In the genomic region with DNA sequence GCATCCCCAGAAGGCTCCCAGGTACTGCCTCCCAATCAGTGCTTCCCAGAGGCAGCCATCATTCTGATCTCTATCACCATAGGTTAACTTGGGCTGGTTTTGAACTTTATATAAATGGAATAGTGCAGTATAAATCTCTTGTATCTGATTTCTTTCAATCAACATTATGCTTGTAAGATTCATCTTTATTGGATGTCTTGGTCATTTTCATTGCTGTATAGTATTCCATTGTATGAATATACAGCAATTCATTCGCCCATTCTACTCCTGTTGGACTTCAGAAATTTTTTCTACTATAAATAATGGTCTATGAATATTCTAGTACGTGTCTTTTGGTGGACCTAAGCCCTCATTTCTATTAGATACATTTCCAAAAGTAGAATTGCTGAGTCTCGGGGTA, we compare ENCODE assay signal across 8 cellular contexts. TPM values are rescaled to one million over a fixed set of nuclear protein-coding genes. Genes with fewer than 3 reads are reported as not detected.
"Had no signal": no experiment of that assay in that cellular context is flagged by ENCODE, and none has a peak within 500 bp of the region (broad histone marks: within the 10 kb centered on the region; RNA-seq: fewer than 3 reads in every experiment).

No MANE protein-coding gene starts in this region.

- H3K27ac ChIP-seq: HL-60, KMS-11 had no signal

- H3K9ac ChIP-seq: KMS-11 had no signal

- ATAC-seq: HepG2 had no signal

- H3K27ac Mint-ChIP-seq: IgD-negative memory B cell had no signal

- H3K36me3 Mint-ChIP-seq: IgD-negative memory B cell had no signal

- H3K4me1 Mint-ChIP-seq: IgD-negative memory B cell had no signal

- DNase-seq: IMR-90, KBM-7, KG1 had no signal

- FAIRE-seq: HepG2, HTR-8/SVneo had no signal

- H3K4me3 Mint-ChIP-seq: IgD-negative memory B cell had no signal

- H3K4me2 ChIP-seq: KMS-11 had no signal

RNA-seq across cellular contexts. Expression of gene OGDHL, which starts 16.1 kb away (rescaled TPM):
- polyA plus RNA-seq: IgD-negative memory B cell had no signal
